25 cellular contexts compared by ENCODE assay signal in the genomic region with DNA sequence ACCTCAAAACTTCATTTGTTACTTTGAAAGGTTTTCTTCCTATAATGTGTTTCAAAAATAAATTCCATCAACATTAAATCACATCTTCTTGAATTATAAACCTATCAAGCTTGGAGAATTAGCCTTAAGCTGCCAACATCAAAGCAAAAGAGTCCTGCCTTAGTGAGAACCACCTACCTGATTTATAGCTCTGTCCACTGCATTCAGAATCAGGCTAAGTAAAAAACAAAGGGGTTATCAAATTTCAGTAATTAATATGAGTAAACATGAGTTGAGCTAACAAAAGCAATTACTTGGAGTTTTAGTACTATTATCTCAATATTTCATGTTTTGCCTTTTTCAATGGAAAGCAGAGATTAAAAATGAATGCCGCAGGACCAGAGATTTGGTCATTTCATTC.
"Had no signal": no experiment of that assay in that cellular context is flagged by ENCODE, and none has a peak within 500 bp of the region (broad histone marks: within the 10 kb centered on the region; RNA-seq: fewer than 3 reads in every experiment).

No MANE protein-coding gene starts in this region.

- H3K9me3 ChIP-seq: esophagus squamous epithelium, heart right ventricle, neutrophil, suprapubic skin, transverse colon, upper lobe of right lung, uterus had no signal

- H3K36me3 ChIP-seq: esophagus squamous epithelium, heart right ventricle, neutrophil, suprapubic skin, transverse colon, upper lobe of right lung, uterus had no signal

- H3K27me3 ChIP-seq: esophagus squamous epithelium, heart right ventricle, neutrophil, suprapubic skin, upper lobe of right lung, uterus had no signal

- ATAC-seq: effector memory CD8-positive, alpha-beta T cell; heart right ventricle; left colon; natural killer cell; sciatic nerve; stimulated activated naive CD8-positive, alpha-beta T cell treated with anti-CD3 and anti-CD28 coated beads, Interleukin-15, amount 100 ng/mL, for 72 hours; upper lobe of right lung had no signal

- H3K4me3 ChIP-seq: esophagus squamous epithelium, heart right ventricle, lung, smooth muscle cell, suprapubic skin, transverse colon, upper lobe of right lung, uterus had no signal

- DNase-seq: cortex of kidney; effector memory CD8-positive, alpha-beta T cell; erythroblast; esophagus squamous epithelium; foreskin melanocyte; glutamatergic neuron; heart right ventricle; hippocampal formation; left colon; natural killer cell; stimulated activated CD4-positive, alpha-beta T cell treated with anti-CD3 and anti-CD28 coated beads, Interleukin-12 subunit alpha, Interleukin-12 subunit beta, amount 100 ng/mL, for 4 hours; stimulated activated CD4-positive, alpha-beta T cell treated with anti-CD3 and anti-CD28 coated beads, Interleukin-1b, Interleukin-23, amount 100 ng/mL, for 48 hours; stimulated activated CD4-positive, alpha-beta T cell treated with anti-CD3 and anti-CD28 coated beads, Interleukin-4, amount 100 ng/mL, for 1 hour; stimulated activated CD8-positive, alpha-beta memory T cell treated with anti-CD3 and anti-CD28 coated beads, Interleukin-4, amount 100 ng/mL, for 48 hours; stimulated activated naive CD4-positive, alpha-beta T cell; stimulated activated naive CD8-positive, alpha-beta T cell treated with anti-CD3 and anti-CD28 coated beads, Interleukin-15, amount 100 ng/mL, for 72 hours; transverse colon; upper lobe of right lung; uterus had no signal

- H3K27ac ChIP-seq: esophagus squamous epithelium, heart right ventricle, neutrophil, parathyroid adenoma, suprapubic skin, transverse colon, upper lobe of right lung, uterus had no signal

- H3K4me1 ChIP-seq: esophagus squamous epithelium, heart right ventricle, parathyroid adenoma, suprapubic skin, transverse colon, upper lobe of right lung, uterus had no signal
